In genomic region chr10:132997517-132998265, GRCh38 we compare ENCODE assay signal across 20 cellular contexts. TPM values are rescaled to one million over a fixed set of nuclear protein-coding genes. Genes with fewer than 3 reads are reported as not detected.
DNase-seq lines count a peak whose midpoint lies in the region; ATAC-seq, FAIRE-seq and TF ChIP-seq lines count a peak whose summit lies in the region.
"Had no signal": no experiment of that assay in that cellular context is flagged by ENCODE, and none has a peak within 500 bp of the region (broad histone marks: within the 10 kb centered on the region; RNA-seq: fewer than 3 reads in every experiment).

No MANE protein-coding gene starts in this region.

- intact Hi-C loops in right cardiac atrium (cut with DNase I), result no loop called here
- intact Hi-C loops in left cardiac atrium (cut with DNase I), result no loop called here
- intact Hi-C loops in kidney (cut with DNase I), result no loop called here
- intact Hi-C loops in transverse colon (cut with DNase I; ENCODE audit: low total_unique reads), result no loop called here

- H3K23ac ChIP-seq in trophoblast cell (ENCODE audit: low read length), result peak overlapping the region; percentile 12

- H3K79me2 ChIP-seq in trophoblast cell (ENCODE audit: control insufficient read depth, insufficient read depth, low read length, poor library complexity), result no peaks in the 10 kb centered on the region

- H3K4me3 ChIP-seq in right cardiac atrium (ENCODE audit: low read length), result no peak overlapping the region
- H3K4me3 ChIP-seq in bronchial epithelial cell (ENCODE audit: low read depth, low read length), result no peak overlapping the region
- no peak overlapping the region for H3K4me3 ChIP-seq in kidney (ENCODE audit: low read length in 2 of 2)
- H3K4me3 ChIP-seq in trophoblast cell (ENCODE audit: low read depth, low read length), result peak overlapping the region; percentile 45
- H3K4me3 ChIP-seq in transverse colon, result no peak overlapping the region
- H3K4me3 ChIP-seq: GM23338 had no signal

- no peak overlapping the region for H3K14ac ChIP-seq in trophoblast cell (ENCODE audit: low read length)

- H3K79me1 ChIP-seq in trophoblast cell (ENCODE audit: low read length), result no peaks in the 10 kb centered on the region

- no peak overlapping the region for H4K8ac ChIP-seq in trophoblast cell (ENCODE audit: low read depth, low read length)

- no peak overlapping the region for H2BK5ac ChIP-seq in trophoblast cell (ENCODE audit: low read depth, low read length, poor library complexity)

- no peak overlapping the region for H3K4ac ChIP-seq in trophoblast cell (ENCODE audit: low read depth, low read length)

- no peak overlapping the region for H3K4me2 ChIP-seq in trophoblast cell (ENCODE audit: low read length)
- H3K4me2 ChIP-seq: GM23338 had no signal

- H3K9me3 ChIP-seq in right cardiac atrium (ENCODE audit: control insufficient read depth, low read length) (no peaks in the 10 kb centered on the region), kidney (ENCODE audit: control insufficient read depth in 1 of 2, low read length in 2 of 2) (no peaks in the 10 kb centered on the region), trophoblast cell (ENCODE audit: insufficient read depth, low read depth, low read length) (peaks cover 4% of the 10 kb centered on the region), transverse colon (no peaks in the 10 kb centered on the region)
- H3K9me3 ChIP-seq: BE2C had no signal

- TF ChIP-seq CTCF in bronchial epithelial cell (IDR thresholded peaks at IDR 0.05; ENCODE audit: insufficient read depth, low read length, severe bottlenecking) (no peak), kidney (IDR thresholded peaks at IDR 0.05; ENCODE audit: borderline replicate concordance, extremely low read depth, insufficient read depth) (no peak), transverse colon (IDR thresholded peaks at IDR 0.05) (no peak)

- H4K12ac ChIP-seq in trophoblast cell (ENCODE audit: low read depth, low read length), result no peak overlapping the region

- H3K36me3 ChIP-seq in bronchial epithelial cell (ENCODE audit: control insufficient read depth, insufficient read depth, low read length), result no peaks in the 10 kb centered on the region
- no peaks in the 10 kb centered on the region for H3K36me3 ChIP-seq in kidney (ENCODE audit: control insufficient read depth in 1 of 2, insufficient read depth in 2 of 2, low read length in 2 of 2)
- H3K36me3 ChIP-seq in trophoblast cell (ENCODE audit: control insufficient read depth in 1 of 2, insufficient read depth in 2 of 2, low read length in 2 of 2), result no peaks in the 10 kb centered on the region
- H3K36me3 ChIP-seq in transverse colon, result no peaks in the 10 kb centered on the region
- H3K36me3 ChIP-seq: BE2C had no signal

- H2BK120ac ChIP-seq in trophoblast cell (ENCODE audit: insufficient read depth, low read length, poor library complexity), result no peak overlapping the region

- TF ChIP-seq POLR2A in erythroblast (IDR thresholded peaks at IDR 0.05; ENCODE audit: low read length) (no peak), transverse colon (IDR thresholded peaks at IDR 0.05) (no peak)

- in situ Hi-C loops in transverse colon (cut with MboI; ENCODE audit: low pct_ligation_motif_present in 1 of 4, low pct_unique_long_range_greater_than_20kb in 1 of 4, low sequenced_read_pairs in 3 of 4), result no loop called here

- H2AFZ ChIP-seq in trophoblast cell (ENCODE audit: insufficient read depth, low read length, poor library complexity), result no peak overlapping the region
- H2AFZ ChIP-seq: GM23338 had no signal

- peak; percentile 60 for FAIRE-seq in bronchial epithelial cell (lab: Jason Lieb, UNC)
- FAIRE-seq in kidney (lab: Jason Lieb, UNC), result no peak
- FAIRE-seq: G401.6, GM12892, GM18507 had no signal

- ATAC-seq in right cardiac atrium (no peak), left cardiac atrium (no peak)
- ATAC-seq: GM23338, HCT116 had no signal

- H3K9ac ChIP-seq in kidney (ENCODE audit: low read length in 2 of 2), result no peak overlapping the region
- H3K9ac ChIP-seq in trophoblast cell (ENCODE audit: low read length), result no peak overlapping the region

- H3K27me3 ChIP-seq in right cardiac atrium (ENCODE audit: control insufficient read depth, insufficient read depth) (no peaks in the 10 kb centered on the region), bronchial epithelial cell (ENCODE audit: control insufficient read depth, insufficient read depth, low read length) (no peaks in the 10 kb centered on the region), trophoblast cell (ENCODE audit: insufficient read depth, low read length) (no peaks in the 10 kb centered on the region), transverse colon (no peaks in the 10 kb centered on the region)
- H3K27me3 ChIP-seq: BE2C had no signal

- no peak for TF ChIP-seq EP300 in transverse colon (IDR thresholded peaks at IDR 0.05; ENCODE audit: low read depth)

- 82% methylated on average over 22 of the region's 22 CpGs for WGBS in right cardiac atrium
- no CpG with 5 or more reads among the region's 22 CpGs for WGBS in trophoblast cell (ENCODE audit: extremely low coverage, insufficient coverage, insufficient read length)
- WGBS in transverse colon (ENCODE audit: low coverage in 1 of 2), 2 donors, result 63 to 81% methylated on average over 1 to 22 of the region's 22 CpGs

- H4K91ac ChIP-seq in trophoblast cell (ENCODE audit: low read depth, low read length), result no peak overlapping the region

- H3K18ac ChIP-seq in trophoblast cell (ENCODE audit: low read length), result no peak overlapping the region

- DNase-seq in right cardiac atrium (peak in 2 of 3 donors; percentile 25 to 29), left cardiac atrium (no peak), bronchial epithelial cell (ENCODE audit: low read depth) (no peak), kidney (peak; percentile 38), trophoblast cell (no peak), erythroblast (lab: John Stamatoyannopoulos, UW) (no peak), GDM1 (lab: John Stamatoyannopoulos, UW) (no peak), transverse colon (no peak)
- DNase-seq: BE2C; C1 segment of cervical spinal cord; CD4-positive, CD25-positive, alpha-beta regulatory T cell; CD8-positive, alpha-beta memory T cell; COR-L47; DMS 273 treated with DMSO at 0.1 percent for 48 hours; H7 had no signal

- no peak overlapping the region for H2BK12ac ChIP-seq in trophoblast cell (ENCODE audit: low read length)

- H3K27ac ChIP-seq in right cardiac atrium (ENCODE audit: low read length), result no peak overlapping the region
- H3K27ac ChIP-seq in kidney (ENCODE audit: low read depth in 2 of 2, low read length in 2 of 2), result no peak overlapping the region
- no peak overlapping the region for H3K27ac ChIP-seq in trophoblast cell (ENCODE audit: low read depth, low read length)
- no peak overlapping the region for H3K27ac ChIP-seq in transverse colon

- H2AK5ac ChIP-seq in trophoblast cell (ENCODE audit: low read length), result no peak overlapping the region

- H3K4me1 ChIP-seq in right cardiac atrium (ENCODE audit: control insufficient read depth, insufficient read depth, low read length) (no peaks in the 10 kb centered on the region), kidney (ENCODE audit: control insufficient read depth in 1 of 2, insufficient read depth in 1 of 2, low read depth in 1 of 2, low read length in 2 of 2) (no peaks in the 10 kb centered on the region), trophoblast cell (ENCODE audit: control insufficient read depth in 1 of 2, insufficient read depth in 2 of 2, low read length in 2 of 2) (peaks cover 0 to 3% of the 10 kb centered on the region in 2 experiments), transverse colon (no peaks in the 10 kb centered on the region)
- H3K4me1 ChIP-seq: BE2C had no signal

RNA-seq across cellular contexts. Expression of gene CFAP46, which starts 55.3 kb away (rescaled TPM):
- total RNA-seq in right cardiac atrium, result 1 to 10 TPM; 1.5 to 1.8 (median 1.7) TPM
- 1.00 TPM for polyA plus RNA-seq in right cardiac atrium
- 1 to 10 TPM; 1.2 to 1.7 TPM for total RNA-seq in left cardiac atrium
- total RNA-seq in bronchial epithelial cell, result 0.26 and 0.38 TPM in 2 replicates
- 8.3 TPM for total RNA-seq in kidney
- polyA plus RNA-seq in kidney (ENCODE audit: insufficient read depth, low read depth, low replicate concordance), result 3.8 TPM
- 0.50 and 0.64 TPM in 2 replicates for polyA plus RNA-seq in trophoblast cell (2013)
- not detected for total RNA-seq in transverse colon
- total RNA-seq: CD4-positive, CD25-positive, alpha-beta regulatory T cell had no signal
- polyA plus RNA-seq: CD4-positive, CD25-positive, alpha-beta regulatory T cell; CD8-positive, alpha-beta memory T cell had no signal

Comparison
In these comparisons a context has a peak if more than half of its experiments do, and no peak if none do; other contexts are left out.
1. DNase-seq: peak in right cardiac atrium (2 of 3) and kidney (single experiment); none in left cardiac atrium (single experiment), bronchial epithelial cell (single experiment), trophoblast cell (0 of 2), erythroblast (0 of 2), GDM1 (single experiment) and transverse colon (single experiment).